29 cellular contexts compared by ENCODE assay signal in genomic region chr7:52447781-52448180, GRCh38.
"Had no signal": no experiment of that assay in that cellular context is flagged by ENCODE, and none has a peak within 500 bp of the region (broad histone marks: within the 10 kb centered on the region; RNA-seq: fewer than 3 reads in every experiment).

No MANE protein-coding gene starts in this region.

- FAIRE-seq: astrocyte had no signal

- DNase-seq: activated CD4-positive, alpha-beta memory T cell treated with anti-CD3 and anti-CD28 coated beads, Interleukin-2, amount 10 ng/mL, durations not matched to agents 7 days and 5 days; activated CD4-positive, alpha-beta T cell treated with anti-CD3 and anti-CD28 coated beads for 1 hour; activated CD4-positive, alpha-beta T cell treated with anti-CD3 and anti-CD28 coated beads for 4 hours; activated CD4-positive, alpha-beta T cell treated with anti-CD3 and anti-CD28 coated beads, Interleukin-2, amount 10 ng/mL, durations not matched to agents 7 days and 5 days; activated CD4-positive, alpha-beta T cell treated with anti-CD3 and anti-CD28 coated beads, Interleukin-2, amount 50 U/mL, for 4 hours; activated CD8-positive, alpha-beta memory T cell treated with anti-CD3 and anti-CD28 coated beads, Interleukin-2, amount 50 U/mL, for 48 hours; activated gamma-delta T cell; activated naive CD4-positive, alpha-beta T cell; activated naive CD4-positive, alpha-beta T cell treated with anti-CD3 and anti-CD28 coated beads, Interleukin-2, amount 10 ng/mL, durations not matched to agents 7 days and 5 days; activated naive CD8-positive, alpha-beta T cell treated with anti-CD3 and anti-CD28 coated beads, Interleukin-2, amount 10 ng/mL, durations not matched to agents 7 days and 5 days; activated T-cell treated with anti-CD3 and anti-CD28 coated beads for 4 hours; activated T-cell treated with anti-CD3 and anti-CD28 coated beads, Interleukin-2, amount 50 U/mL, for 24 hours; activated T-cell treated with anti-CD3 and anti-CD28 coated beads, Interleukin-2, amount 50 U/mL, for 72 hours; amniotic stem cell; anterior cingulate cortex; brain microvascular endothelial cell; caudate nucleus; colonic mucosa; dorsolateral prefrontal cortex; effector memory CD4-positive, alpha-beta T cell; endodermal cell; foreskin fibroblast; head of caudate nucleus; T-helper 2 cell had no signal

- H3K4me3 ChIP-seq: colonic mucosa, dorsolateral prefrontal cortex had no signal

- H3K4me3 Mint-ChIP-seq: activated CD4-positive, alpha-beta memory T cell treated with anti-CD3 and anti-CD28 coated beads, Interleukin-2, amount 10 ng/mL, durations not matched to agents 7 days and 5 days; activated CD4-positive, alpha-beta T cell treated with anti-CD3 and anti-CD28 coated beads, Interleukin-2, amount 10 ng/mL, durations not matched to agents 7 days and 5 days; activated naive CD4-positive, alpha-beta T cell treated with anti-CD3 and anti-CD28 coated beads, Interleukin-2, amount 10 ng/mL, durations not matched to agents 7 days and 5 days; activated naive CD8-positive, alpha-beta T cell treated with anti-CD3 and anti-CD28 coated beads, Interleukin-2, amount 10 ng/mL, durations not matched to agents 7 days and 5 days; activated T-cell treated with anti-CD3 and anti-CD28 coated beads, Interleukin-2, amount 50 U/mL, for 24 hours; activated T-cell treated with anti-CD3 and anti-CD28 coated beads, Interleukin-2, amount 50 U/mL, for 72 hours; endodermal cell; WTC11 had no signal

- H3K27ac Mint-ChIP-seq: activated CD4-positive, alpha-beta memory T cell treated with anti-CD3 and anti-CD28 coated beads, Interleukin-2, amount 10 ng/mL, durations not matched to agents 7 days and 5 days; activated CD4-positive, alpha-beta T cell treated with anti-CD3 and anti-CD28 coated beads, Interleukin-2, amount 10 ng/mL, durations not matched to agents 7 days and 5 days; activated naive CD4-positive, alpha-beta T cell treated with anti-CD3 and anti-CD28 coated beads, Interleukin-2, amount 10 ng/mL, durations not matched to agents 7 days and 5 days; activated naive CD4-positive, alpha-beta T cell treated with anti-CD3 and anti-CD28 coated beads, Interleukin-2, amount 50 U/mL, for 72 hours; activated naive CD8-positive, alpha-beta T cell treated with anti-CD3 and anti-CD28 coated beads, Interleukin-2, amount 10 ng/mL, durations not matched to agents 7 days and 5 days; activated T-cell treated with anti-CD3 and anti-CD28 coated beads, Interleukin-2, amount 50 U/mL, for 24 hours; activated T-cell treated with anti-CD3 and anti-CD28 coated beads, Interleukin-2, amount 50 U/mL, for 72 hours; endodermal cell; WTC11 had no signal

- H3K36me3 Mint-ChIP-seq: activated naive CD4-positive, alpha-beta T cell treated with anti-CD3 and anti-CD28 coated beads, Interleukin-2, amount 10 ng/mL, durations not matched to agents 7 days and 5 days; activated naive CD8-positive, alpha-beta T cell treated with anti-CD3 and anti-CD28 coated beads, Interleukin-2, amount 10 ng/mL, durations not matched to agents 7 days and 5 days had no signal

- H3K27me3 Mint-ChIP-seq: activated CD4-positive, alpha-beta memory T cell treated with anti-CD3 and anti-CD28 coated beads, Interleukin-2, amount 10 ng/mL, durations not matched to agents 7 days and 5 days; activated CD4-positive, alpha-beta T cell treated with anti-CD3 and anti-CD28 coated beads, Interleukin-2, amount 10 ng/mL, durations not matched to agents 7 days and 5 days; activated naive CD4-positive, alpha-beta T cell treated with anti-CD3 and anti-CD28 coated beads, Interleukin-2, amount 10 ng/mL, durations not matched to agents 7 days and 5 days; activated naive CD8-positive, alpha-beta T cell treated with anti-CD3 and anti-CD28 coated beads, Interleukin-2, amount 10 ng/mL, durations not matched to agents 7 days and 5 days; activated T-cell treated with anti-CD3 and anti-CD28 coated beads, Interleukin-2, amount 50 U/mL, for 24 hours had no signal

- H3K4me1 Mint-ChIP-seq: activated CD4-positive, alpha-beta memory T cell treated with anti-CD3 and anti-CD28 coated beads, Interleukin-2, amount 10 ng/mL, durations not matched to agents 7 days and 5 days; activated CD4-positive, alpha-beta T cell treated with anti-CD3 and anti-CD28 coated beads, Interleukin-2, amount 10 ng/mL, durations not matched to agents 7 days and 5 days; activated naive CD4-positive, alpha-beta T cell treated with anti-CD3 and anti-CD28 coated beads, Interleukin-2, amount 10 ng/mL, durations not matched to agents 7 days and 5 days; activated naive CD8-positive, alpha-beta T cell treated with anti-CD3 and anti-CD28 coated beads, Interleukin-2, amount 10 ng/mL, durations not matched to agents 7 days and 5 days had no signal

- H3K27me3 ChIP-seq: brain microvascular endothelial cell, colonic mucosa, dorsolateral prefrontal cortex had no signal

- ATAC-seq: activated naive CD4-positive, alpha-beta T cell treated with anti-CD3 and anti-CD28 coated beads, Interleukin-2, amount 50 U/mL, for 72 hours; activated T-cell treated with anti-CD3 and anti-CD28 coated beads, Interleukin-2, amount 50 U/mL, for 72 hours; esophagus mucosa; WTC11 had no signal

- H3K36me3 ChIP-seq: brain microvascular endothelial cell, colonic mucosa had no signal

- H3K27ac ChIP-seq: brain microvascular endothelial cell, colonic mucosa, dorsolateral prefrontal cortex, VCaP had no signal
